ENCODE assay signal across 16 cellular contexts in the genomic region with DNA sequence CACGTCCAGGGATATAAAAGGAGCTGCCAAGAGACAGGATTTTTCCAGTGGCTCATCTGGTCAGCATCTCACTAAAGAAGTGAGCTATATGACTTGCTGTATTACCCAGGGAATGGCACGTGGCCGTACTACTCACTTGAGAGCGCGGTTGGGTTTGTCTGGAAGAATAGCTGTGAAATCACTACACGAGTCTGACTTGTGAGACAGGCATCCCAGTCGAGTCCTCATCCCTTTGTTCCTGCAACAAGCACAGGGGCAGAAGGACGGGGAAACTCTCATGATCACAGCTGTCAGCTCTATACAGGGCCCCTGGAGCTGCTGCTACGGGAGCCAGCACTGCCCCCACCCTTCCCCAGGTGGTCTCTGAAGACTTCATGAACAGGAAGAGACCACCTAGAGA.
DNase-seq lines count a peak whose midpoint lies in the region; ATAC-seq lines count a peak whose summit lies in the region.
"Had no signal": no experiment of that assay in that cellular context is flagged by ENCODE, and none has a peak within 500 bp of the region (broad histone marks: within the 10 kb centered on the region; RNA-seq: fewer than 3 reads in every experiment).

No MANE protein-coding gene starts in this region.

- no peak overlapping the region; the same call in 1 of the 2 replicates for H3K9ac ChIP-seq in iPS-20b (ENCODE audit: low read depth, low read length)

- H3K9me3 ChIP-seq in iPS-20b (ENCODE audit: insufficient read depth, low read depth, low read length) = no peaks in the 10 kb centered on the region
- H3K9me3 ChIP-seq: BE2C, HAP-1 had no signal

- no peak for ATAC-seq in HG02759 (IDR thresholded peaks at IDR 0.05; ENCODE audit: unreplicated experiment)

- no peaks in the 10 kb centered on the region for H3K36me3 ChIP-seq in iPS-20b (ENCODE audit: insufficient read depth, low read depth, low read length)
- H3K36me3 ChIP-seq: BE2C, HAP-1 had no signal

- peak; percentile 22 for DNase-seq in NCI-H1092 treated with DMSO at 0.1 percent for 48 hours (lab: John Stamatoyannopoulos, UW)
- DNase-seq in NCI-H1092 (lab: John Stamatoyannopoulos, UW) = no peak
- peak; percentile 60 for DNase-seq in NCI-H1694 treated with DMSO at 0.1 percent for 48 hours (lab: John Stamatoyannopoulos, UW)
- peak; percentile 59 for DNase-seq in retina
- DNase-seq in glomerular visceral epithelial cell (ENCODE audit: extremely low spot score) = no peak
- no peak for DNase-seq in NCI-H510A treated with DMSO at 0.1 percent for 48 hours (lab: John Stamatoyannopoulos, UW)
- DNase-seq: BE2C; CD4-positive, alpha-beta T cell; EL; KBM-7; NCI-H187 had no signal

- H3K27ac ChIP-seq in iPS-20b (ENCODE audit: low read length) = no peak overlapping the region
- H3K27ac ChIP-seq: 22Rv1, SK-N-MC had no signal

- peak overlapping the region; percentile 39; the same call in 1 of the 2 replicates for H3K4me3 ChIP-seq in iPS-20b (ENCODE audit: low read length)
- H3K4me3 ChIP-seq: HAP-1, SK-N-MC had no signal

- H3K4me1 ChIP-seq in iPS-20b (ENCODE audit: insufficient read depth, low read length) = peaks cover 33% of the 10 kb centered on the region
- H3K4me1 ChIP-seq: HAP-1 had no signal

- H3K27me3 ChIP-seq in iPS-20b (ENCODE audit: insufficient read depth, low read length) = peaks cover 27% of the 10 kb centered on the region
- H3K27me3 ChIP-seq: BE2C had no signal

Comparison
In these comparisons a context has a peak if more than half of its experiments do, and no peak if none do; other contexts are left out.
1. DNase-seq: peak in NCI-H1092 treated with DMSO at 0.1 percent for 48 hours (single experiment), NCI-H1694 treated with DMSO at 0.1 percent for 48 hours (single experiment) and retina (single experiment); none in NCI-H1092 (single experiment), glomerular visceral epithelial cell (single experiment) and NCI-H510A treated with DMSO at 0.1 percent for 48 hours (single experiment).